In the genomic region with DNA sequence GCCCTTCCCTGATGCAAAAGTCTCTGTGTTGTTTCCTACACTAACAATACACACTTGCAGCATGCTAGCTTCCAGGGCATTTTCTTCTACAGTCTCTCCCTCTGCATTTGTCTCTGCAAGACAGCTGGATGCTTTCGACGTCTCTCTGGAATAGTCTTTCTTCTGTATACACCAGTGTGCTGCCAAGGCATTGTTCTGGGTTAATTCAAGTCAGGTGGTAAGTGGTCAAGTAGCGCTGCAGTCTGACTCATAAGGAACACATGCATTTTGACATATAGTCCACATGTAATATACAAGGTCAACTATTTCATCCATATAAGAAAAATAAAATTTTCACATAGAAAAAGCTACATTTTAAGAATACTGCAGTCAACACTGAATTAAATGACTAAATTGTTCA, we compare ENCODE assay signal across 20 cellular contexts.
DNase-seq lines count a peak whose midpoint lies in the region; FAIRE-seq and TF ChIP-seq lines count a peak whose summit lies in the region.
"Had no signal": no experiment of that assay in that cellular context is flagged by ENCODE, and none has a peak within 500 bp of the region (broad histone marks: within the 10 kb centered on the region; RNA-seq: fewer than 3 reads in every experiment).

No MANE protein-coding gene starts in this region.

- TF ChIP-seq POLR2A in adrenal gland (IDR thresholded peaks at IDR 0.05): no peak

- no peak overlapping the region for H3K9ac ChIP-seq in keratinocyte (ENCODE audit: control insufficient read depth, extremely low read depth, insufficient read depth, low read length)

- H3K27ac ChIP-seq in keratinocyte (ENCODE audit: control insufficient read depth, insufficient read depth, low read length) (no peak overlapping the region), adrenal gland (no peak overlapping the region)
- H3K27ac ChIP-seq: psoas muscle had no signal

- no peaks in the 10 kb centered on the region for H3K79me2 ChIP-seq in keratinocyte (ENCODE audit: control insufficient read depth, insufficient read depth, low read length)

- WGBS in adrenal gland, 4 donors: 72 to 80% (median 78%) methylated on average over 3 of the region's 3 CpGs

- H3K9me3 ChIP-seq in keratinocyte (ENCODE audit: control insufficient read depth, low read depth, low read length) (no peaks in the 10 kb centered on the region), adrenal gland (replicated peaks in 1 of 3) (no peaks in the 10 kb centered on the region)
- H3K9me3 ChIP-seq: psoas muscle had no signal

- no peak overlapping the region for H3K4me2 ChIP-seq in keratinocyte (ENCODE audit: control insufficient read depth, extremely low read depth, insufficient read depth, low read depth, low read length)

- H3K4me3 ChIP-seq in choroid plexus epithelial cell (ENCODE audit: low read depth, low read length) (no peak overlapping the region), keratinocyte (ENCODE audit: control insufficient read depth in 2 of 3, extremely low read depth in 1 of 3, insufficient read depth in 2 of 3, low read depth in 1 of 3, low read length in 3 of 3) (no peak overlapping the region), adrenal gland (no peak overlapping the region)
- H3K4me3 ChIP-seq: psoas muscle had no signal

- no peaks in the 10 kb centered on the region for H3K9me1 ChIP-seq in keratinocyte (ENCODE audit: control insufficient read depth, extremely low read depth, insufficient read depth, low read length)

- H3K36me3 ChIP-seq in keratinocyte (ENCODE audit: control insufficient read depth in 2 of 2, extremely low read depth in 1 of 2, insufficient read depth in 2 of 2, low read length in 2 of 2) (no peaks in the 10 kb centered on the region), adrenal gland (replicated peaks in 1 of 2) (no peaks in the 10 kb centered on the region)

- intact Hi-C loops in adrenal gland (cut with DNase I): no loop called here

- peak; percentile 41 for DNase-seq in A172 (ENCODE audit: low spot score)
- peak; percentile 83 for DNase-seq in LHCN-M2 (ENCODE audit: low read depth)
- DNase-seq in choroid plexus epithelial cell (ENCODE audit: low read depth): peak; percentile 93
- no peak for DNase-seq in keratinocyte (ENCODE audit: low read depth, low spot score)
- DNase-seq in activated CD4-positive, alpha-beta T cell treated with anti-CD3 and anti-CD28 coated beads, Interleukin-2, amount 50 U/mL, for 4 hours: no peak
- DNase-seq in DMS79 (lab: John Stamatoyannopoulos, UW): no peak
- DNase-seq in inferior parietal cortex (ENCODE audit: extremely low spot score): no peak
- DNase-seq in adrenal gland: no peak
- DNase-seq: 8988T; activated CD4-positive, alpha-beta T cell treated with anti-CD3 and anti-CD28 coated beads, Interleukin-2, amount 50 U/mL, for 1 hour; activated naive CD8-positive, alpha-beta T cell treated with anti-CD3 and anti-CD28 coated beads, Interleukin-2, amount 50 U/mL, for 24 hours; activated T-cell treated with anti-CD3 and anti-CD28 coated beads, Interleukin-2, amount 50 U/mL, for 48 hours; CD4-positive, alpha-beta memory T cell; effector CD4-positive, alpha-beta T cell; GDM1; MV-4-11; NCI-H774; stimulated activated CD4-positive, alpha-beta T cell treated with anti-CD3 and anti-CD28 coated beads, Interleukin-2, amount 100 ng/mL, for 24 hours; T-helper 2 cell had no signal

- dilution Hi-C loops in keratinocyte (cut with MboI; ENCODE audit: extremely low pct_ligation_motif_present, low sequenced_read_pairs): no loop called here

- peak; percentile 36 for FAIRE-seq in keratinocyte (lab: Jason Lieb, UNC)

- H3K4me1 ChIP-seq in keratinocyte (ENCODE audit: control insufficient read depth, extremely low read depth, insufficient read depth, low read length) (peaks cover 19% of the 10 kb centered on the region), adrenal gland (replicated peaks in 1 of 2) (no peaks in the 10 kb centered on the region)
- H3K4me1 ChIP-seq: psoas muscle had no signal

- no peak overlapping the region for H2AFZ ChIP-seq in keratinocyte (ENCODE audit: control insufficient read depth, low read length)

- H3K27me3 ChIP-seq in keratinocyte (ENCODE audit: control insufficient read depth, extremely low read depth, insufficient read depth, low read length) (no peaks in the 10 kb centered on the region), adrenal gland (no peaks in the 10 kb centered on the region)

- no peaks in the 10 kb centered on the region for H4K20me1 ChIP-seq in keratinocyte (ENCODE audit: control insufficient read depth, extremely low read depth, insufficient read depth, low read length)

- TF ChIP-seq CTCF in choroid plexus epithelial cell (conservative IDR thresholded peaks at IDR 0.05; ENCODE audit: low read depth, low read length): no peak
- TF ChIP-seq CTCF in keratinocyte (optimal IDR thresholded peaks at IDR 0.05 in 1 of 3, IDR thresholded peaks at IDR 0.05 in 1 of 3, conservative IDR thresholded peaks at IDR 0.05 in 1 of 3; ENCODE audit: extremely low read depth in 1 of 3, insufficient read depth in 2 of 3, low read length in 3 of 3): no peak
- no peak for TF ChIP-seq CTCF in adrenal gland (IDR thresholded peaks at IDR 0.05)

Comparison
In these comparisons a context has a peak if more than half of its experiments do, and no peak if none do; other contexts are left out.
1. DNase-seq: peak in A172 (single experiment), LHCN-M2 (single experiment) and choroid plexus epithelial cell (single experiment); none in keratinocyte (single experiment), activated CD4-positive, alpha-beta T cell treated with anti-CD3 and anti-CD28 coated beads, Interleukin-2, amount 50 U/mL, for 4 hours (0 of 2), DMS79 (single experiment), inferior parietal cortex (single experiment) and adrenal gland (0 of 7).